Comparison of ENCODE assay signal across 24 cellular contexts in genomic region chr13:32098275-32098674, GRCh38.
DNase-seq lines count a peak whose midpoint lies in the region; TF ChIP-seq lines count a peak whose summit lies in the region.
"Had no signal": no experiment of that assay in that cellular context is flagged by ENCODE, and none has a peak within 500 bp of the region (broad histone marks: within the 10 kb centered on the region; RNA-seq: fewer than 3 reads in every experiment).

No MANE protein-coding gene starts in this region.

- H3K4me3 ChIP-seq in AG10803 (ENCODE audit: low read length) (no peak overlapping the region), HL-60 (replicated peaks; ENCODE audit: insufficient read depth, low read length) (no peak overlapping the region), foreskin fibroblast (ENCODE audit: low read depth in 1 of 2, low read length in 2 of 2) (no peak overlapping the region)
- H3K4me3 ChIP-seq: ascending aorta, dorsolateral prefrontal cortex, right lobe of liver, thyroid gland had no signal

- peak; percentile 8 for DNase-seq in AG10803 (ENCODE audit: low read depth)
- peak; percentile 76 to 82 for DNase-seq in HL-60 (ENCODE audit: low read depth in 1 of 2, low spot score in 1 of 2)
- DNase-seq in RKO (ENCODE audit: low spot score) = peak; percentile 32
- DNase-seq in foreskin fibroblast = peak; percentile 12 to 38
- no peak for DNase-seq in DMS79 treated with DMSO at 0.1 percent for 48 hours (lab: John Stamatoyannopoulos, UW)
- DNase-seq in dedifferentiated amniotic fluid mesenchymal stem cell (ENCODE audit: extremely low spot score) = no peak
- DNase-seq in activated naive CD4-positive, alpha-beta T cell treated with anti-CD3 and anti-CD28 coated beads, Interleukin-2, amount 50 U/mL, for 16 hours = no peak
- DNase-seq in OCI-M1 (lab: John Stamatoyannopoulos, UW) = no peak
- DNase-seq: activated CD8-positive, alpha-beta memory T cell treated with anti-CD3 and anti-CD28 coated beads, Interleukin-2, amount 50 U/mL, for 4 hours; C1 segment of cervical spinal cord; DND-41; dorsolateral prefrontal cortex; H9; head of caudate nucleus; left colon; natural killer cell; NCI-H1436; NCI-H446 treated with DMSO at 0.1 percent for 48 hours; right lobe of liver; stimulated activated CD4-positive, alpha-beta T cell treated with anti-CD3 and anti-CD28 coated beads, Interleukin-15, amount 100 ng/mL, for 24 hours; stimulated activated naive CD8-positive, alpha-beta T cell treated with anti-CD3 and anti-CD28 coated beads, Interleukin-15, amount 100 ng/mL, for 72 hours; thyroid gland had no signal

- H3K27ac ChIP-seq in HL-60 (replicated peaks) = peak overlapping the region; percentile 42
- H3K27ac ChIP-seq: ascending aorta, dorsolateral prefrontal cortex, parathyroid adenoma, right lobe of liver, thyroid gland had no signal

- TF ChIP-seq CTCF in AG10803 (conservative IDR thresholded peaks at IDR 0.05; ENCODE audit: low read length) (no peak), HL-60 (IDR thresholded peaks at IDR 0.05; ENCODE audit: insufficient read depth, low read length) (no peak), foreskin fibroblast (IDR thresholded peaks at IDR 0.05; ENCODE audit: low read depth, low read length) (no peak)

- H3K27me3 ChIP-seq in HL-60 (ENCODE audit: insufficient read depth, poor library complexity, severe bottlenecking) = no peaks in the 10 kb centered on the region
- H3K27me3 ChIP-seq: ascending aorta, dorsolateral prefrontal cortex, right lobe of liver, thyroid gland had no signal

Comparison
In these comparisons a context has a peak if more than half of its experiments do, and no peak if none do; other contexts are left out.
1. DNase-seq: peak in AG10803 (single experiment), HL-60 (2 of 2), RKO (single experiment) and foreskin fibroblast (2 of 2); none in DMS79 treated with DMSO at 0.1 percent for 48 hours (single experiment), dedifferentiated amniotic fluid mesenchymal stem cell (single experiment), activated naive CD4-positive, alpha-beta T cell treated with anti-CD3 and anti-CD28 coated beads, Interleukin-2, amount 50 U/mL, for 16 hours (single experiment) and OCI-M1 (single experiment).